Comparison of ENCODE assay signal across 8 cellular contexts in the genomic region with DNA sequence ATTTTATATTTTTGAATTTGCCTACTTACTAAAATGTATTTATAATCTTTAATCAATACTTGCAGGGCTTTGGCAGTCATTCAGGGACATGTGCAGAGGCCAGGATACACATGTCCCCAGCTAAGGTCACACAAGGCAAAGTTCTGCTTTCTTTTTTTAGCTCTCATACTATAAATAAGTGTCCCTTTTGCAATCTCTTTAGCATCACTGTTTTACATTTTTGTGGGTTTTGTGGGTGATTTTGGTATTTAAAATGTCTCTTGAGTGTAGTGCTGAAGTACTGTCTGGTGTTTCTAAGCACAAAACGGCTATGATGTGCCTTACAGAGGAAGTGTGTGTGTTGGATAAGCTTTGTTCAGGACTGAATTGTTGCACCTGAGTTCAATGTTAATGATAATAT.
DNase-seq lines count a peak whose midpoint lies in the region; ATAC-seq and TF ChIP-seq lines count a peak whose summit lies in the region.

No MANE protein-coding gene starts in this region.

- no peaks in the 10 kb centered on the region for H3K36me3 ChIP-seq in heart right ventricle
- H3K36me3 ChIP-seq in mucosa of descending colon (ENCODE audit: low read depth), result no peaks in the 10 kb centered on the region

- no peak overlapping the region for H3K4me3 ChIP-seq in heart right ventricle
- no peak overlapping the region for H3K4me3 ChIP-seq in mucosa of descending colon

- H3K9me3 ChIP-seq in heart right ventricle, result no peaks in the 10 kb centered on the region
- no peaks in the 10 kb centered on the region for H3K9me3 ChIP-seq in mucosa of descending colon

- H3K27me3 ChIP-seq in heart right ventricle, result no peaks in the 10 kb centered on the region

- intact Hi-C loops in heart right ventricle (cut with DNase I) (no loop called here), mucosa of descending colon (cut with DNase I, micrococcal nuclease) (no loop called here)

- H3K27ac ChIP-seq in heart right ventricle, result no peak overlapping the region

- POLR2A ChIA-PET in HEK293T (lab: Yijun Ruan, JAX), result no interaction called here

- DNase-seq in NCI-H82 (lab: John Stamatoyannopoulos, UW) (peak; percentile 19), heart right ventricle (peak in 1 of 2 donors; percentile 25), mucosa of descending colon (no peak), HEK293T (ENCODE audit: extremely low spot score) (no peak), NCI-H1417 (lab: John Stamatoyannopoulos, UW) (no peak)
- no peak for DNase-seq in activated CD4-positive, alpha-beta T cell treated with anti-CD3 and anti-CD28 coated beads, Interleukin-2, amount 50 U/mL, for 1 hour

- TF ChIP-seq CTCF in heart right ventricle (IDR thresholded peaks at IDR 0.05), result no peak
- no peak for TF ChIP-seq CTCF in mucosa of descending colon (IDR thresholded peaks at IDR 0.05)

- peaks cover 0 to 22% (median 10%) of the 10 kb centered on the region in 9 donors for H3K4me1 ChIP-seq in heart right ventricle
- H3K4me1 ChIP-seq in mucosa of descending colon (ENCODE audit: low read depth), result no peaks in the 10 kb centered on the region

- WGBS in heart right ventricle, 2 donors, result 11 to 15% methylated on average over 1 of the region's 1 CpG

- CTCF ChIA-PET in HEK293T (lab: Yijun Ruan, JAX), result interaction anchor here (0.6 kb wide), 1 partner anchor 17 kb away, joined by 5 read pairs; no protein-coding TSS in a partner anchor

- ATAC-seq in GM18511 (IDR thresholded peaks at IDR 0.05; ENCODE audit: unreplicated experiment), result peak; percentile 91
- peak; percentile 93 for ATAC-seq in HG02798 (IDR thresholded peaks at IDR 0.05; ENCODE audit: poor library complexity, unreplicated experiment)
- ATAC-seq in heart right ventricle, result peak; percentile 52 to 94 (median 86)
- no peak for ATAC-seq in mucosa of descending colon

TF ChIP-seq in HEK293T, 16 proteins besides CTCF, POLR2A, EP300 and RAD21:
- TF ChIP-seq ZNF384 (IDR thresholded peaks at IDR 0.05) (no peak), TARDBP (IDR thresholded peaks at IDR 0.05) (no peak), HDGF (IDR thresholded peaks at IDR 0.05; ENCODE audit: borderline replicate concordance) (no peak), CTBP1 (IDR thresholded peaks at IDR 0.05; ENCODE audit: borderline replicate concordance) (no peak), ARNT (IDR thresholded peaks at IDR 0.05) (no peak), SUZ12 (IDR thresholded peaks at IDR 0.05) (no peak), BHLHE40 (IDR thresholded peaks at IDR 0.05; ENCODE audit: borderline replicate concordance) (no peak), FOXK2 (IDR thresholded peaks at IDR 0.05) (no peak), ELF4 (IDR thresholded peaks at IDR 0.05) (no peak), SP1 (IDR thresholded peaks at IDR 0.05) (no peak), FOXA1 (IDR thresholded peaks at IDR 0.05) (no peak), LEF1 (IDR thresholded peaks at IDR 0.05; ENCODE audit: borderline replicate concordance) (no peak), L3MBTL2 (conservative IDR thresholded peaks at IDR 0.05) (no peak), NFRKB (IDR thresholded peaks at IDR 0.05) (no peak)
- TF ChIP-seq, protein P1, sequence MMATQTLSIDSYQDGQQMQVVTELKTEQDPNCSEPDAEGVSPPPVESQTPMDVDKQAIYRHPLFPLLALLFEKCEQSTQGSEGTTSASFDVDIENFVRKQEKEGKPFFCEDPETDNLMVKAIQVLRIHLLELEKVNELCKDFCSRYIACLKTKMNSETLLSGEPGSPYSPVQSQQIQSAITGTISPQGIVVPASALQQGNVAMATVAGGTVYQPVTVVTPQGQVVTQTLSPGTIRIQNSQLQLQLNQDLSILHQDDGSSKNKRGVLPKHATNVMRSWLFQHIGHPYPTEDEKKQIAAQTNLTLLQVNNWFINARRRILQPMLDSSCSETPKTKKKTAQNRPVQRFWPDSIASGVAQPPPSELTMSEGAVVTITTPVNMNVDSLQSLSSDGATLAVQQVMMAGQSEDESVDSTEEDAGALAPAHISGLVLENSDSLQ (IDR thresholded peaks at IDR 0.05), result no peak
TF ChIP-seq in HEK293T: peak in this region for 0.
